8 cellular contexts compared by ENCODE assay signal in the genomic region with DNA sequence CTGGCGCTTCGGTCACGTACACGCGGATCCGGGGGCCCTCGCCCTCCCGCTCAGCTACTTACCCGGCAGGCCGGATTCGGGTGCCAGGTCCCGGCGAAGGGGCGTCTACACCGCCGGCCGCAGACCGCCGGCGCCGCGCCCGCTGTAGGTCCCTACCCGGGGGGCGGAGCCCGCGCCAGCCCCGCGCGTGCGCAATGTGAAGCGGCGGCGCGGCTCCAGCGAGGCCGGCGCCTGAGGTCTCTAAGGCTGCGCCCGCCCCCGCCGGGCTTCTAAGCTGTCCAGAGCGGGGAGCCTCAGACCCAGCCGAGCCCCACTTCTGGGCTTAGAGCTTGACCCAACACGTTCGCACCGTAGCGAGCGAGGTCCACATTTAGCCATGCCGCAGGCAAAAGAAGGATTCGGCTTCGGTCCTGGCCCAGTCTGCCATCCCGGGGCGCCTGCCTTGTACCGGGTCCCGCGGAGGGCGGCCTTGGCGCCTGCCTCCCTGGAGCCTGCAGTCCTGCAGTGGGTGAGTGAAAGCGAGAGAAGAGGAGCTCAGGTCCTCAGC. TPM values are rescaled to one million over a fixed set of nuclear protein-coding genes. Genes with fewer than 3 reads are reported as not detected.
DNase-seq lines count a peak whose midpoint lies in the region; ATAC-seq and TF ChIP-seq lines count a peak whose summit lies in the region.

A gene with protein sequence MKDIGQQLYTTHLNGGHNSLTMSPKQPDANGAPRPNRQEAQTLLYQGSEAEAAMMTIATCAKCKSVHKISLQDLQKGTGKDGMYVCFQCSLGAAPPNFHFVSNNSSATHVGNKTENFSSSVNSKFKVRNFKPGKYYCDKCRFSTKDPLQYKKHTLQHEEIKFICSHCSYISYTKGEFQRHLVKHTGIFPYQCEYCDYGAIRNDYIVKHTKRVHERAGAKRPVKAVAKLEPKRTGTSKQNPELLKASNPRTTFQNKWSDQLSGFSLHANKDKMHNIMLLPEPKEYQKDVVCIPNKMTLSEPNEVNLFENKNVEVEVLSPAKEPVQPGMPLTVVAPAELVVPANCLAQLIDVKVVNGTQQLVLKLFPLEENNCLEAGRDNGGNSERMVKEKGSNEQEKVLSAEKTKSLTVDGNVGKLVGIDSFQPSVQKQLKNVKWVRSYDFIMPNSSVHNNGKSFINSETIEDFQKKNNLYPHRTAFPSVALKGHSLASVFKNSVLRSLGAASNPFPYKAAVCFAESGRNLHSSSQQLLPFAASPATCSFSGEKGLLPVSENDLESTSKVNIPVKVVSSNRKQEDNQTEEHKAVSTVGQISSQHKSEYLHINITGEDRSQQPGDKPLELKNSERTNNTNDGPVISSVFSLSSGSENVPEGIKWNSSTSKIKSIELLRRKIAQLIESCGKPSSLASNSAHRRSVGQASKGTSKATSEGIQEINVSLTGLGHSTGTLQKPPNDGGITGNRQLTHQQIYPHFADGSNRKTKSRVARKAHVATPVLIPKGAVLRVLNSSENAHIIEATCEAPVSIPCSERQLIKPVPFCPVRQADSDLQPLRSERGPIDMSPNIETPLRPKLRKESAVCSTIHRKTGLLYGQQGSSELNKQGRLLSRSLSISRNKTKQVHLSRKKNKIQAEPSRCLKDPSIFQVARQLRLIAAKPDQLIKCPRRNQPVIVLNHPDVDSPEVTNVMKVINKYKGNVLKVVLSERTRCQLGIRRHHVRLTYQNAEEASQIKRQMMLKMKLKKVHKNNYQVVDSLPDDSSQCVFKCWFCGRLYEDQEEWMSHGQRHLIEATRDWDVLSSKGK (minus strand): TSS at position 172 of the 547 bp plus-strand sequence. CDS start 11,098 bp downstream, outside the sequence.

- peak in 1 of 2 donors; percentile 10 for TF ChIP-seq POLR2A in vagina (IDR thresholded peaks at IDR 0.05)

- H3K4me3 ChIP-seq in right atrium auricular region: peak within 1 kb of the TSS; percentile 57 to 62
- H3K4me3 ChIP-seq in vagina: peak within 1 kb of the TSS; percentile 48 to 84

- intact Hi-C loops in vagina (cut with DNase I): loop anchor here (10.0 kb wide), 1 partner anchor 77 kb away; no protein-coding TSS in a partner anchor

- H3K36me3 ChIP-seq in right atrium auricular region: peaks cover 21% of the 10 kb centered on the region
- H3K36me3 ChIP-seq in vagina: peaks cover 0 to 18% of the 10 kb centered on the region in 2 donors

- DNase-seq in D341Med (ENCODE audit: low spot score) (peak; percentile 33), T-helper 2 cell (peak; percentile 64 to 91 (median 73)), amygdala (lab: John Stamatoyannopoulos, UW) (peak in 32 of 56 donors; percentile 3 to 63 (median 29)), right atrium auricular region (ENCODE audit: low spot score) (peak; percentile 62), renal cortical epithelial cell (ENCODE audit: low read depth) (peak; percentile 8), vagina (ENCODE audit: extremely low spot score in 2 of 2) (no peak)

- H3K27ac ChIP-seq in right atrium auricular region (peak within 1 kb of the TSS; percentile 70 to 71), vagina (peak within 1 kb of the TSS; percentile 49)

- no peak for TF ChIP-seq CTCF in right atrium auricular region (IDR thresholded peaks at IDR 0.05)
- no peak for TF ChIP-seq CTCF in vagina (IDR thresholded peaks at IDR 0.05)

- H3K9me3 ChIP-seq in right atrium auricular region (no peaks in the 10 kb centered on the region), vagina (no peaks in the 10 kb centered on the region)

- H3K4me1 ChIP-seq in right atrium auricular region (peaks cover 0 to 20% of the 10 kb centered on the region in 2 donors), vagina (peaks cover 18% of the 10 kb centered on the region)

- peaks cover 0 to 13% of the 10 kb centered on the region in 2 donors for H3K27me3 ChIP-seq in right atrium auricular region
- H3K27me3 ChIP-seq in vagina: no peaks in the 10 kb centered on the region

- ATAC-seq in GM19463 (IDR thresholded peaks at IDR 0.05; ENCODE audit: unreplicated experiment) (peak; percentile 75), HG03571 (IDR thresholded peaks at IDR 0.05; ENCODE audit: unreplicated experiment) (peak; percentile 78)

RNA-seq across cellular contexts. Expression of the gene that starts here (rescaled TPM):
- total RNA-seq in right atrium auricular region (10 to 100 TPM; 36.0 to 39.1 TPM), renal cortical epithelial cell (22.2 and 29.6 TPM in 2 replicates), vagina (38.3 TPM)

Comparison
In these comparisons a context has a peak if more than half of its experiments do, and no peak if none do; other contexts are left out.
1. DNase-seq: peak in D341Med (single experiment), T-helper 2 cell (5 of 5), amygdala (32 of 56), right atrium auricular region (single experiment) and renal cortical epithelial cell (single experiment); none in vagina (0 of 2).